ENCODE assay signal across 8 cellular contexts in the genomic region with DNA sequence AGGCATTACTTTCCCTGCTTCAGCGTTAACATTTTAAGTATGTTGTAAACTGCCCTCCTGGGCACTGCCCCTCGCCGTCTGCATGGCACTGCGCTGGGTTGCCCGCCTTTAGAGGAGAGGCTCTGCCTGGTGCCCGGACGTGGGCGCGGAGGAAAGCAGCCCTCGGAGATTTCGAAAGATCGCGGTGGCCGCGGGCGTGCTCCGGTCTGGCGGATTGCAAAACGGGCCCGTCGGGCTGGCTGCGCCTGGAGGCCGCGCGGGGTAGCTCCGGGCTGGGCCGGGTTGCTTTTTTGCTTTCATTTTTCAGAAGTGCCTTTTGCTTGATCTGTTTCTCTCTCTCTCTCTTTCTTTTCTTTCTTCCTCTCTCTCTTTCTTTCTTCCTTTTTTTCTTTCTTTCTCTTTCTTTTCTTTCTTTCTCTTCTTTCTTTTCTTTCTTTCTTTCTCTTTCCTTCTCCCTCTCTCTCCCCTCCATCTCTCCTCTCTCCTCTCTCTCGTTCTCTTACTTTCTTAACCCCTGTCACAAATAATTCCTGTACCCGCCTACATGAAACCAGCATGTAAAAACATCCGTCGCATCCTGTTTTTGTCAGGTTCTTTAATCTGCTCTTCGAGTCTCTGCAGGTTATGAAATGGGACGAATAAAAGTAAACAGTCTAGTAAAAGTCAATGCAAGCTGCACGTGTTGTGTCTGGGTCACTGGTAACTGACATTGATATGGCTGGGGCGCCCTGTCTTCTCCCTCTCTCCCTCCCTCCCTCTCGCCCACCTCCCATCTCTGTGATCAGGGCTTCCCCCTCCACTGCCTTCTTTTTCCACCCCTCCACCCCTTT. TPM values are rescaled to one million over a fixed set of nuclear protein-coding genes. Genes with fewer than 3 reads are reported as not detected.
DNase-seq lines count a peak whose midpoint lies in the region; ATAC-seq and TF ChIP-seq lines count a peak whose summit lies in the region.

No MANE protein-coding gene starts in this region.

- H2AFZ ChIP-seq in trophoblast cell (ENCODE audit: insufficient read depth, low read length, poor library complexity), result peak overlapping the region; percentile 24

- TF ChIP-seq POLR2A in Peyer's patch (IDR thresholded peaks at IDR 0.05), result no peak

- H3K4me1 ChIP-seq in BLaER1 (peaks cover 36% of the 10 kb centered on the region), Peyer's patch (peaks cover 0 to 28% (median 3%) of the 10 kb centered on the region in 4 donors), cardiac muscle cell (ENCODE audit: low read depth) (no peaks in the 10 kb centered on the region), trophoblast cell (ENCODE audit: control insufficient read depth in 1 of 2, insufficient read depth in 2 of 2, low read length in 2 of 2) (peaks cover 9% of the 10 kb centered on the region in 2 experiments), aorta (ENCODE audit: control insufficient read depth in 1 of 2, insufficient read depth in 2 of 2, low read length in 2 of 2) (no peaks in the 10 kb centered on the region)

- peaks cover 34% of the 10 kb centered on the region for H3K79me1 ChIP-seq in trophoblast cell (ENCODE audit: low read length)

- no peaks in the 10 kb centered on the region for H3K9me3 ChIP-seq in BLaER1
- H3K9me3 ChIP-seq in Peyer's patch, result no peaks in the 10 kb centered on the region
- no peaks in the 10 kb centered on the region for H3K9me3 ChIP-seq in cardiac muscle cell (ENCODE audit: low read depth)
- no peaks in the 10 kb centered on the region for H3K9me3 ChIP-seq in trophoblast cell (ENCODE audit: insufficient read depth, low read depth, low read length)
- H3K9me3 ChIP-seq in aorta (ENCODE audit: control insufficient read depth, low read length), result no peaks in the 10 kb centered on the region

- peaks cover 38% of the 10 kb centered on the region for H3K27me3 Mint-ChIP-seq in activated naive CD4-positive, alpha-beta T cell treated with anti-CD3 and anti-CD28 coated beads for 36 hours (ENCODE audit: low read depth)

- H3K23ac ChIP-seq in trophoblast cell (ENCODE audit: low read length), result no peak overlapping the region

- H4K91ac ChIP-seq in trophoblast cell (ENCODE audit: low read depth, low read length), result peak overlapping the region; percentile 59

- peaks cover 69% of the 10 kb centered on the region for H3K27me3 ChIP-seq in BLaER1
- H3K27me3 ChIP-seq in Peyer's patch, result no peaks in the 10 kb centered on the region
- no peaks in the 10 kb centered on the region for H3K27me3 ChIP-seq in cardiac muscle cell
- H3K27me3 ChIP-seq in trophoblast cell (ENCODE audit: insufficient read depth, low read length), result no peaks in the 10 kb centered on the region
- no peaks in the 10 kb centered on the region for H3K27me3 ChIP-seq in aorta (ENCODE audit: control insufficient read depth in 1 of 2, insufficient read depth in 2 of 2, low read length in 1 of 2)

- H3K9me3 Mint-ChIP-seq in activated naive CD4-positive, alpha-beta T cell treated with anti-CD3 and anti-CD28 coated beads for 36 hours, result no peaks in the 10 kb centered on the region

- peak overlapping the region; percentile 56 for H3K4ac ChIP-seq in trophoblast cell (ENCODE audit: low read depth, low read length)

- H2BK120ac ChIP-seq in trophoblast cell (ENCODE audit: insufficient read depth, low read length, poor library complexity), result peak overlapping the region; percentile 19

- H3K27ac Mint-ChIP-seq in activated naive CD4-positive, alpha-beta T cell treated with anti-CD3 and anti-CD28 coated beads for 36 hours, result no peak overlapping the region

- H2BK5ac ChIP-seq in trophoblast cell (ENCODE audit: low read depth, low read length, poor library complexity), result peak overlapping the region; percentile 58

- peak overlapping the region; percentile 76 for H3K4me3 Mint-ChIP-seq in activated naive CD4-positive, alpha-beta T cell treated with anti-CD3 and anti-CD28 coated beads for 36 hours

- CTCF ChIA-PET in activated naive CD4-positive, alpha-beta T cell treated with anti-CD3 and anti-CD28 coated beads for 36 hours (lab: Charles Lee), result interaction anchor here (1.3 to 1.8 kb wide), 3 partner anchors 11 to 752 kb away, joined by 3 to 5 read pairs (median 4); no protein-coding TSS in a partner anchor

- peak overlapping the region; percentile 63 for H4K8ac ChIP-seq in trophoblast cell (ENCODE audit: low read depth, low read length)

- H3K4me2 ChIP-seq in BLaER1, result peak overlapping the region; percentile 86
- H3K4me2 ChIP-seq in trophoblast cell (ENCODE audit: low read length), result peak overlapping the region; percentile 76

- H3K79me2 ChIP-seq in trophoblast cell (ENCODE audit: control insufficient read depth, insufficient read depth, low read length, poor library complexity), result peaks cover 22% of the 10 kb centered on the region

- intact Hi-C loops in activated naive CD4-positive, alpha-beta T cell treated with anti-CD3 and anti-CD28 coated beads for 36 hours (cut with micrococcal nuclease), result loop anchor here (1.0 to 5.0 kb wide), 3 partner anchors 510 to 935 kb away; no protein-coding TSS in a partner anchor
- intact Hi-C loops in aorta (cut with DNase I), result loop anchor here in 1 of 2 donors (5.0 kb wide), 1 partner anchor 735 kb away; no protein-coding TSS in a partner anchor

- no peaks in the 10 kb centered on the region for H3K36me3 ChIP-seq in BLaER1
- H3K36me3 ChIP-seq in Peyer's patch, result no peaks in the 10 kb centered on the region
- no peaks in the 10 kb centered on the region for H3K36me3 ChIP-seq in cardiac muscle cell
- peaks cover 12 to 20% of the 10 kb centered on the region in 2 experiments for H3K36me3 ChIP-seq in trophoblast cell (ENCODE audit: control insufficient read depth in 1 of 2, insufficient read depth in 2 of 2, low read length in 2 of 2)
- no peaks in the 10 kb centered on the region for H3K36me3 ChIP-seq in aorta (ENCODE audit: control insufficient read depth in 1 of 2, insufficient read depth in 2 of 2, low read length in 1 of 2)

- no CpG with 5 or more reads among the region's 36 CpGs for WGBS in trophoblast cell (ENCODE audit: extremely low coverage, insufficient coverage, insufficient read length)
- WGBS in aorta, 2 donors, result 0 to 1% methylated on average over 35 to 36 of the region's 36 CpGs

- H3K36me3 Mint-ChIP-seq in activated naive CD4-positive, alpha-beta T cell treated with anti-CD3 and anti-CD28 coated beads for 36 hours (ENCODE audit: low read depth), result no peaks in the 10 kb centered on the region

- H4K12ac ChIP-seq in trophoblast cell (ENCODE audit: low read depth, low read length), result peak overlapping the region; percentile 5

- H3K9ac ChIP-seq in BLaER1, result no peak overlapping the region
- H3K9ac ChIP-seq in trophoblast cell (ENCODE audit: low read length), result peak overlapping the region; percentile 95

- peak overlapping the region; percentile 60 for H3K4me3 ChIP-seq in BLaER1
- H3K4me3 ChIP-seq in Peyer's patch, result peak overlapping the region; percentile 36 to 58 (median 49)
- H3K4me3 ChIP-seq in cardiac muscle cell, result peak overlapping the region; percentile 93
- peak overlapping the region; percentile 89 for H3K4me3 ChIP-seq in trophoblast cell (ENCODE audit: low read depth, low read length)
- peak overlapping the region; percentile 37 to 59 for H3K4me3 ChIP-seq in aorta (ENCODE audit: low read length in 2 of 2)

- H2BK12ac ChIP-seq in trophoblast cell (ENCODE audit: low read length), result no peak overlapping the region

- H3K27ac ChIP-seq in BLaER1 (no peak overlapping the region), Peyer's patch (peak overlapping the region in 2 of 4 donors; percentile 26), cardiac muscle cell (no peak overlapping the region), trophoblast cell (ENCODE audit: low read depth, low read length) (peak overlapping the region; percentile 80), aorta (ENCODE audit: low read depth in 1 of 2, low read length in 2 of 2) (peak overlapping the region in 1 of 2 donors; percentile 8)

- DNase-seq in Peyer's patch, result peak; percentile 23 to 76 (median 73)
- DNase-seq in activated naive CD4-positive, alpha-beta T cell treated with anti-CD3 and anti-CD28 coated beads for 36 hours, result peak; percentile 71
- peak; percentile 63 to 90 for DNase-seq in cardiac muscle cell (ENCODE audit: low read depth in 1 of 2, low spot score in 1 of 2)
- DNase-seq in trophoblast cell, result peak; percentile 90 to 94
- peak; percentile 89 to 94 for DNase-seq in aorta

- peak in 3 of 6 experiments; percentile 28 to 38 (median 36) for TF ChIP-seq CTCF in Peyer's patch (IDR thresholded peaks at IDR 0.05)
- peak; percentile 28 for TF ChIP-seq CTCF in cardiac muscle cell (IDR thresholded peaks at IDR 0.05; ENCODE audit: low read depth, low read length)

- H3K4me1 Mint-ChIP-seq in activated naive CD4-positive, alpha-beta T cell treated with anti-CD3 and anti-CD28 coated beads for 36 hours (ENCODE audit: low read depth), result peaks cover 15% of the 10 kb centered on the region

- peak overlapping the region; percentile 50 for H3K18ac ChIP-seq in trophoblast cell (ENCODE audit: low read length)

- peak overlapping the region; percentile 52 for H3K14ac ChIP-seq in trophoblast cell (ENCODE audit: low read length)

- peaks cover 50% of the 10 kb centered on the region for H4K20me1 ChIP-seq in BLaER1

- ATAC-seq in GM19035 (IDR thresholded peaks at IDR 0.05; ENCODE audit: unreplicated experiment) (peak; percentile 66), HG03175 (IDR thresholded peaks at IDR 0.05; ENCODE audit: unreplicated experiment) (peak; percentile 80), aorta (ENCODE audit: low FRiP score) (peak; percentile 86)

- no peak overlapping the region for H2AK5ac ChIP-seq in trophoblast cell (ENCODE audit: low read length)

RNA-seq across cellular contexts. Expression of gene FST, which starts 1.7 kb away (rescaled TPM):
- total RNA-seq in Peyer's patch, result 10 to 100 TPM in 2 of 4 donors, 1 to 10 TPM in 2; 3.5 to 47.0 (median 10.9) TPM
- under 1 TPM in 1 of 2 experiments, not detected in 1; 0.36 TPM for total RNA-seq in activated naive CD4-positive, alpha-beta T cell treated with anti-CD3 and anti-CD28 coated beads for 36 hours
- total RNA-seq in cardiac muscle cell, result 13.0 and 17.1 TPM in 2 replicates
- polyA plus RNA-seq in cardiac muscle cell, result 29.3 and 44.8 TPM in 2 replicates
- 110 and 111 TPM in 2 replicates for polyA plus RNA-seq in trophoblast cell (2013)
- total RNA-seq in aorta, result 10 to 100 TPM in 1 of 2 donors, 1 to 10 TPM in 1; 6.1 to 16.8 TPM
- 1 to 10 TPM; 1.8 to 7.5 TPM for polyA plus RNA-seq in aorta
